Comparison of ENCODE assay signal across 12 cellular contexts in genomic region chr7:156616269-156617202, GRCh38. TPM values are rescaled to one million over a fixed set of nuclear protein-coding genes. Genes with fewer than 3 reads are reported as not detected.
DNase-seq lines count a peak whose midpoint lies in the region; ATAC-seq, FAIRE-seq and TF ChIP-seq lines count a peak whose summit lies in the region.
"Had no signal": no experiment of that assay in that cellular context is flagged by ENCODE, and none has a peak within 500 bp of the region (broad histone marks: within the 10 kb centered on the region; RNA-seq: fewer than 3 reads in every experiment).

No MANE protein-coding gene starts in this region.

- no peak for TF ChIP-seq EP300 in HepG2 (IDR thresholded peaks at IDR 0.05; ENCODE audit: low read depth in 2 of 2, low read length in 2 of 2)
- TF ChIP-seq EP300 in HepG2 (CRISPR knock-in tag; IDR thresholded peaks at IDR 0.05; ENCODE audit: borderline replicate concordance): no peak

- POLR2A ChIA-PET in HepG2 (lab: Yijun Ruan, JAX): interaction anchor here (1.0 to 4.7 kb wide), 8 partner anchors 10 to 142 kb away, joined by 3 to 28 read pairs (median 9); no protein-coding TSS in a partner anchor

- H3K4me3 ChIP-seq in bronchial epithelial cell (ENCODE audit: low read depth, low read length): peak overlapping the region; percentile 21
- peak overlapping the region; percentile 72 to 78 (median 75) for H3K4me3 ChIP-seq in HepG2 (replicated peaks in 1 of 3; ENCODE audit: insufficient read depth in 1 of 3, low read depth in 2 of 3, low read length in 3 of 3)
- H3K4me3 ChIP-seq: thyroid gland had no signal

- peak; percentile 25 to 61; a peak in 2 of 4 replicates for TF ChIP-seq POLR2A in HepG2 (IDR thresholded peaks at IDR 0.05; ENCODE audit: insufficient read depth in 1 of 2, low read depth in 2 of 2, low read length in 2 of 2)

- H3K4me2 ChIP-seq in HepG2 (ENCODE audit: low read depth, low read length): peak overlapping the region; percentile 98

- H3K27me3 ChIP-seq in bronchial epithelial cell (ENCODE audit: control insufficient read depth, insufficient read depth, low read length) (no peaks in the 10 kb centered on the region), HepG2 (ENCODE audit: control insufficient read depth in 1 of 2, insufficient read depth in 2 of 2, low read length in 2 of 2) (no peaks in the 10 kb centered on the region)
- H3K27me3 ChIP-seq: thyroid gland had no signal

- WGBS in HepG2 (ENCODE audit: low lambda C conversion rate): 2% methylated on average over 54 of the region's 92 CpGs

- H3K9me3 Mint-ChIP-seq in stimulated activated naive CD8-positive, alpha-beta T cell treated with anti-CD3 and anti-CD28 coated beads, Interleukin-15, Interleukin-2, amounts not matched to agents 100 ng/mL and 50 ng/mL, for 24 hours: peaks cover 9% of the 10 kb centered on the region

- BruUV-seq in HepG2 (replicated peaks; lab: Mats Ljungman, UMichigan): no TSS peak

- no peaks in the 10 kb centered on the region for H3K36me3 Mint-ChIP-seq in stimulated activated naive CD8-positive, alpha-beta T cell treated with anti-CD3 and anti-CD28 coated beads, Interleukin-15, Interleukin-2, amounts not matched to agents 100 ng/mL and 50 ng/mL, for 24 hours (ENCODE audit: low read depth)

- FAIRE-seq in bronchial epithelial cell (lab: Jason Lieb, UNC): no peak
- FAIRE-seq in HepG2 (lab: Jason Lieb, UNC): no peak
- FAIRE-seq: pancreas had no signal

- H3K9me3 ChIP-seq in HepG2 (ENCODE audit: low read length): peaks cover 7% of the 10 kb centered on the region
- H3K9me3 ChIP-seq: pancreas, thyroid gland had no signal

- CTCF ChIA-PET in HepG2 (lab: Yijun Ruan, JAX; ENCODE audit: low intra/inter-chr PET ratio, low total read pairs): no interaction called here

- peaks cover 23% of the 10 kb centered on the region for H3K4me1 Mint-ChIP-seq in stimulated activated naive CD8-positive, alpha-beta T cell treated with anti-CD3 and anti-CD28 coated beads, Interleukin-15, Interleukin-2, amounts not matched to agents 100 ng/mL and 50 ng/mL, for 24 hours (ENCODE audit: low read depth)

- peak; percentile 36; the same call in 1 of the 2 replicates for TF ChIP-seq RAD21 in HepG2 (CRISPR knock-in tag; IDR thresholded peaks at IDR 0.05)

- H3K27me3 Mint-ChIP-seq in stimulated activated naive CD8-positive, alpha-beta T cell treated with anti-CD3 and anti-CD28 coated beads, Interleukin-15, Interleukin-2, amounts not matched to agents 100 ng/mL and 50 ng/mL, for 24 hours: peaks cover 64% of the 10 kb centered on the region

- TF ChIP-seq CTCF in bronchial epithelial cell (IDR thresholded peaks at IDR 0.05; ENCODE audit: insufficient read depth, low read length, severe bottlenecking) (no peak), HepG2 (CRISPR knock-in tag; IDR thresholded peaks at IDR 0.05) (peak; percentile 26; the same call in 1 of the 2 replicates)

- no peaks in the 10 kb centered on the region for H3K36me3 ChIP-seq in bronchial epithelial cell (ENCODE audit: control insufficient read depth, insufficient read depth, low read length)
- no peaks in the 10 kb centered on the region for H3K36me3 ChIP-seq in HepG2 (replicated peaks in 1 of 2; ENCODE audit: control insufficient read depth in 1 of 2, insufficient read depth in 2 of 2, low read length in 2 of 2)
- H3K36me3 ChIP-seq: pancreas, thyroid gland had no signal

- ATAC-seq in HepG2: peak; percentile 50
- no peak for ATAC-seq in GM21360 (IDR thresholded peaks at IDR 0.05; ENCODE audit: unreplicated experiment)

- H3K4me1 ChIP-seq in HepG2 (ENCODE audit: insufficient read depth, low read length): peaks cover 78% of the 10 kb centered on the region

- H4K20me1 ChIP-seq in HepG2 (ENCODE audit: insufficient read depth, low read length): no peaks in the 10 kb centered on the region

- peak; percentile 28 for DNase-seq in activated CD4-positive, alpha-beta T cell treated with anti-CD3 and anti-CD28 coated beads for 48 hours
- DNase-seq in activated CD4-positive, alpha-beta T cell treated with anti-CD3 and anti-CD28 coated beads, Interleukin-2, amount 50 U/mL, for 4 hours: no peak
- no peak for DNase-seq in bronchial epithelial cell (ENCODE audit: low read depth)
- DNase-seq in HepG2 (ENCODE audit: low spot score): peak; percentile 54
- DNase-seq in inferior parietal cortex (ENCODE audit: extremely low spot score): no peak
- DNase-seq in HUDEP-2 (lab: John Stamatoyannopoulos, UW; ENCODE audit: unreplicated experiment in 76 of 76): no peak
- DNase-seq: cortex of kidney, NCI-H1436 treated with DMSO at 0.1 percent for 48 hours, pancreas had no signal

- in situ Hi-C loops in HepG2 (cut with HindIII; ENCODE audit: extremely low pct_ligation_motif_present, low pct_unique_long_range_greater_than_20kb): loop anchor here (5.0 kb wide), 1 partner anchor 99 kb away; no protein-coding TSS in a partner anchor

- intact Hi-C loops in HepG2 (cut with micrococcal nuclease; ENCODE audit: unreplicated experiment): no loop called here

- peak overlapping the region; percentile 24 for H3K4me3 Mint-ChIP-seq in stimulated activated naive CD8-positive, alpha-beta T cell treated with anti-CD3 and anti-CD28 coated beads, Interleukin-15, Interleukin-2, amounts not matched to agents 100 ng/mL and 50 ng/mL, for 24 hours

- H3K27ac ChIP-seq in HepG2 (ENCODE audit: extremely low read length, insufficient read depth, low read length): peak overlapping the region; percentile 100
- H3K27ac ChIP-seq: pancreas, thyroid gland had no signal

- peak overlapping the region; percentile 98 for H3K9ac ChIP-seq in HepG2 (ENCODE audit: insufficient read depth, low read depth, low read length)

- H3K79me2 ChIP-seq in HepG2 (ENCODE audit: insufficient read depth, low read length): no peaks in the 10 kb centered on the region

- H3K27ac Mint-ChIP-seq in stimulated activated naive CD8-positive, alpha-beta T cell treated with anti-CD3 and anti-CD28 coated beads, Interleukin-15, Interleukin-2, amounts not matched to agents 100 ng/mL and 50 ng/mL, for 24 hours: no peak overlapping the region

- no peak overlapping the region for H2AFZ ChIP-seq in HepG2 (ENCODE audit: low read length)

TF ChIP-seq in HepG2, 621 proteins besides CTCF, POLR2A, EP300 and RAD21 (continues in another document):
- TF ChIP-seq HNRNPL (IDR thresholded peaks at IDR 0.05; ENCODE audit: low read depth, low read length) (peak; percentile 80; the same call in 1 of the 2 replicates), ZNF556 (CRISPR knock-in tag; IDR thresholded peaks at IDR 0.05; ENCODE audit: borderline replicate concordance) (no peak), MAX (IDR thresholded peaks at IDR 0.05) (peak; percentile 39), HOXA5 (CRISPR knock-in tag; IDR thresholded peaks at IDR 0.05) (0 out of 2 replicates have a peak, but pooled peaks have one; percentile 19), TFDP2 (CRISPR knock-in tag; IDR thresholded peaks at IDR 0.05) (peak; percentile 71)

RNA-seq across cellular contexts. Expression of gene RNF32, which starts 24.0 kb away (rescaled TPM):
- total RNA-seq in bronchial epithelial cell (1.3 and 1.8 TPM in 2 replicates), HepG2 (2016; rRNA removed; fragmentation: Illumina TruSeq; extraction: Trizol) (not detected in 2 replicates)
- total RNA-seq in HepG2 (2016; cell fraction: cytosol; rRNA removed; fragmentation: Illumina TruSeq; extraction: Trizol; ENCODE audit: low read depth): not detected in 2 replicates
- total RNA-seq in HepG2 (2016; cell fraction: insoluble cytoplasmic fraction; rRNA removed; fragmentation: Illumina TruSeq; extraction: Trizol): not detected in 2 replicates
- total RNA-seq in HepG2 (2016; cell fraction: membrane; rRNA removed; fragmentation: Illumina TruSeq; extraction: Trizol): not detected in 2 replicates
- not detected in 2 replicates for total RNA-seq in HepG2 (2016; cell fraction: nucleus; rRNA removed; fragmentation: Illumina TruSeq; extraction: Trizol)
- not detected in 2 replicates for polyA plus RNA-seq in HepG2 (2011; rRNA removed)
- not detected in 2 replicates for polyA plus RNA-seq in HepG2 (2011; cell fraction: cytosol; rRNA removed)
- polyA plus RNA-seq in HepG2 (2011; cell fraction: nucleus; rRNA removed): not detected in 2 replicates
- 1.0 and 1.6 TPM in 2 replicates for polyA plus RNA-seq in HepG2 (2012)
- not detected in 2 replicates for polyA plus RNA-seq in HepG2 (2016; cell fraction: cytosol; fragmentation: Illumina TruSeq; extraction: Trizol; ENCODE audit: low read depth)
- not detected in 2 replicates for polyA plus RNA-seq in HepG2 (2016; cell fraction: insoluble cytoplasmic fraction; fragmentation: Illumina TruSeq; extraction: Trizol; ENCODE audit: low read depth)
- polyA plus RNA-seq in HepG2 (2016; cell fraction: membrane; fragmentation: Illumina TruSeq; extraction: Trizol; ENCODE audit: low read depth): not detected in 2 replicates
- not detected in 2 replicates for polyA plus RNA-seq in HepG2 (2016; cell fraction: nucleus; fragmentation: Illumina TruSeq; extraction: Trizol; ENCODE audit: insufficient read depth, low read depth)
- polyA minus RNA-seq in HepG2 (2011; rRNA and poly(A)+ RNA removed; ENCODE audit: low replicate concordance): not detected in 2 replicates
- not detected in 2 replicates for polyA minus RNA-seq in HepG2 (2011; cell fraction: cytosol; rRNA and poly(A)+ RNA removed)
- polyA minus RNA-seq in HepG2 (2011; cell fraction: nucleus; rRNA and poly(A)+ RNA removed): not detected in 2 replicates

Comparison
In these comparisons a context has a peak if more than half of its experiments do, and no peak if none do; other contexts are left out.
1. DNase-seq: peak in activated CD4-positive, alpha-beta T cell treated with anti-CD3 and anti-CD28 coated beads for 48 hours (single experiment) and HepG2 (single experiment); none in activated CD4-positive, alpha-beta T cell treated with anti-CD3 and anti-CD28 coated beads, Interleukin-2, amount 50 U/mL, for 4 hours (0 of 2), bronchial epithelial cell (single experiment), inferior parietal cortex (single experiment) and HUDEP-2 (0 of 76).